ENCODE assay signal across 19 cellular contexts in the genomic region with DNA sequence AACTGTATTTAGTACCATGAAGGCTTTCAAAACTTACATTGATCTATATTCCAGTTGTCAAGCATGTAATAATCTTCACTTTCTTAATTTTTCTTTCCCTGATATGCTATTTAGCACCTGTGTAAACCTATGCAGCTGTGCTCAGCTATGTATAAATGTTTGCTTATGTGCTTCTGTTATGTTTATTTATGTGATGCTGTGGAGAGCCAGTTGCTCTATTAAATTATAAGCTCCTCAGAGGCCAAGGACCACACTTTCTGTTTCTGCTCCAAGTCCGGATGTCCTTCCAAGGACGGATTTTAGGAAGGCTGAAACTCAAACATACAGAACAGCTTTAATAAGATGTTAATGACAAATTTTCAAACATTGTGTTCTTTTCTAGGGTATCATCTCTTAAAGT. TPM values are rescaled to one million over a fixed set of nuclear protein-coding genes. Genes with fewer than 3 reads are reported as not detected.
A peak's percentile ranks its signal among the peaks of the same experiment; 100 is the strongest.
DNase-seq lines count a peak whose midpoint lies in the region; ATAC-seq and TF ChIP-seq lines count a peak whose summit lies in the region.
"Had no signal": no experiment of that assay in that cellular context is flagged by ENCODE, and none has a peak within 500 bp of the region (broad histone marks: within the 10 kb centered on the region; RNA-seq: fewer than 3 reads in every experiment).

No MANE protein-coding gene starts in this region.

- ATAC-seq in IMR-90 (ENCODE audit: low read depth) (no peak), HG03108 (IDR thresholded peaks at IDR 0.05; ENCODE audit: unreplicated experiment) (no peak)
- no peak for ATAC-seq in activated T-cell treated with anti-CD3 and anti-CD28 coated beads, Interleukin-2, amount 50 U/mL, for 72 hours (replicated peaks in 1 of 2)
- ATAC-seq: Right ventricle myocardium inferior had no signal

- BruUV-seq in IMR-90 (replicated peaks; lab: Mats Ljungman, UMichigan): no TSS peak
- no TSS peak for BruUV-seq in mammary epithelial cell (replicated peaks; lab: Mats Ljungman, UMichigan)

- DNase-seq in IMR-90: peak; percentile 24
- peak; percentile 49 for DNase-seq in NCI-H774 (lab: John Stamatoyannopoulos, UW)
- no peak for DNase-seq in esophagus muscularis mucosa (ENCODE audit: extremely low spot score)
- no peak for DNase-seq in stomach
- no peak for DNase-seq in activated T-cell treated with anti-CD3 and anti-CD28 coated beads, Interleukin-2, amount 50 U/mL, for 72 hours
- no peak for DNase-seq in mammary epithelial cell
- DNase-seq: C1 segment of cervical spinal cord; CD8-positive, alpha-beta memory T cell; DMS79; NCI-H187 treated with DMSO at 0.1 percent for 48 hours; NCI-H2171; NCI-H526; NK-92 treated with Interleukin-12 subunit alpha and Interleukin-12 subunit beta, amount 100 ng/mL, for 24 hours; SK-N-SH had no signal

- intact Hi-C loops in IMR-90 (cut with micrococcal nuclease): no loop called here
- intact Hi-C loops in esophagus muscularis mucosa (cut with DNase I): no loop called here
- intact Hi-C loops in stomach (cut with DNase I; ENCODE audit: low total_unique reads): no loop called here
- intact Hi-C loops in mammary epithelial cell (cut with micrococcal nuclease): no loop called here

- in situ Hi-C loops in IMR-90 (cut with MboI; ENCODE audit: low sequenced_read_pairs) (no loop called here), mammary epithelial cell (cut with MboI; ENCODE audit: low sequenced_read_pairs in 2 of 2) (no loop called here)

- H4K20me1 ChIP-seq in IMR-90 (ENCODE audit: insufficient read depth, low read length) (no peaks in the 10 kb centered on the region), mammary epithelial cell (ENCODE audit: insufficient read depth, low read length) (no peaks in the 10 kb centered on the region)

- no peaks in the 10 kb centered on the region for H3K9me3 Mint-ChIP-seq in activated T-cell treated with anti-CD3 and anti-CD28 coated beads, Interleukin-2, amount 50 U/mL, for 72 hours
- H3K9me3 Mint-ChIP-seq: CD8-positive, alpha-beta memory T cell had no signal

- H3K9ac ChIP-seq in IMR-90 (ENCODE audit: low read depth, low read length) (no peak overlapping the region), mammary epithelial cell (ENCODE audit: insufficient read depth, low read length) (no peak overlapping the region)
- H3K9ac ChIP-seq: KMS-11, SK-N-SH had no signal

- H3K4me3 Mint-ChIP-seq in activated T-cell treated with anti-CD3 and anti-CD28 coated beads, Interleukin-2, amount 50 U/mL, for 72 hours: no peak overlapping the region
- H3K4me3 Mint-ChIP-seq: CD8-positive, alpha-beta memory T cell had no signal

- H2AFZ ChIP-seq in IMR-90 (replicated peaks; ENCODE audit: low read length, poor library complexity) (no peak overlapping the region), mammary epithelial cell (ENCODE audit: low read depth, low read length) (no peak overlapping the region)

- no peak overlapping the region for H3K27ac Mint-ChIP-seq in activated T-cell treated with anti-CD3 and anti-CD28 coated beads, Interleukin-2, amount 50 U/mL, for 72 hours
- H3K27ac Mint-ChIP-seq: CD8-positive, alpha-beta memory T cell had no signal

- H3K4me2 ChIP-seq in IMR-90 (ENCODE audit: low read depth, low read length) (peak overlapping the region; percentile 16; the same call in 1 of the 2 replicates), mammary epithelial cell (ENCODE audit: insufficient read depth, low read depth, low read length) (no peak overlapping the region)
- H3K4me2 ChIP-seq: KMS-11, SK-N-SH had no signal

- H4K8ac ChIP-seq in IMR-90 (ENCODE audit: low read depth in 2 of 2, low read length in 2 of 2): no peak overlapping the region; a peak in 1 of 4 replicates

- H2AK9ac ChIP-seq in IMR-90 (replicated peaks; ENCODE audit: low read depth, low read length, poor library complexity): no peak overlapping the region

- H3K79me1 ChIP-seq in IMR-90 (ENCODE audit: low read depth in 1 of 2, low read length in 2 of 2): no peaks in the 10 kb centered on the region

- POLR2A ChIA-PET in IMR-90 (lab: Charles Lee; ENCODE audit: unreplicated experiment): interaction anchor here (0.6 kb wide), 1 partner anchor 90 kb away, joined by 3 read pairs; no protein-coding TSS in a partner anchor

- no peak overlapping the region for H3K56ac ChIP-seq in IMR-90 (ENCODE audit: extremely low read depth, insufficient read depth, low read length)

- CTCF ChIA-PET in IMR-90 (lab: Yijun Ruan, JAX): no interaction called here
- CTCF ChIA-PET in mammary epithelial cell (lab: Charles Lee; ENCODE audit: low non-redundant PET): no interaction called here

- H2BK120ac ChIP-seq in IMR-90 (ENCODE audit: low read depth, low read length): no peak overlapping the region

- H3K4me1 ChIP-seq in IMR-90 (ENCODE audit: control insufficient read depth, insufficient read depth, low read length) (peaks cover 13% of the 10 kb centered on the region), esophagus muscularis mucosa (peaks cover 0 to 42% (median 34%) of the 10 kb centered on the region in 4 donors), stomach (peaks cover 0 to 33% (median 13%) of the 10 kb centered on the region in 4 donors), mammary epithelial cell (ENCODE audit: insufficient read depth, low read length) (no peaks in the 10 kb centered on the region)

- no peak overlapping the region for H3K14ac ChIP-seq in IMR-90 (replicated peaks; ENCODE audit: low read depth, low read length)

- no peak overlapping the region for H3K23ac ChIP-seq in IMR-90 (ENCODE audit: low read depth, low read length)

- H2BK15ac ChIP-seq in IMR-90 (ENCODE audit: low read depth, low read length): no peak overlapping the region

- no peak overlapping the region for H4K91ac ChIP-seq in IMR-90 (ENCODE audit: insufficient read depth, low read depth, low read length)

- TF ChIP-seq POLR2A in IMR-90 (IDR thresholded peaks at IDR 0.05; ENCODE audit: low read depth, low read length): no peak
- no peak for TF ChIP-seq POLR2A in esophagus muscularis mucosa (IDR thresholded peaks at IDR 0.05; ENCODE audit: low read depth)
- no peak for TF ChIP-seq POLR2A in stomach (IDR thresholded peaks at IDR 0.05)

- H3K36me3 Mint-ChIP-seq in activated T-cell treated with anti-CD3 and anti-CD28 coated beads, Interleukin-2, amount 50 U/mL, for 72 hours (ENCODE audit: insufficient read depth in 2 of 2): no peaks in the 10 kb centered on the region

- no peaks in the 10 kb centered on the region for H3K9me3 ChIP-seq in IMR-90 (ENCODE audit: control insufficient read depth, insufficient read depth, low read length)
- no peaks in the 10 kb centered on the region for H3K9me3 ChIP-seq in esophagus muscularis mucosa
- no peaks in the 10 kb centered on the region for H3K9me3 ChIP-seq in stomach
- H3K9me3 ChIP-seq in mammary epithelial cell (replicated peaks; ENCODE audit: insufficient read depth, low read length): no peaks in the 10 kb centered on the region
- H3K9me3 ChIP-seq: SK-N-SH had no signal

- H3K79me2 ChIP-seq in mammary epithelial cell (ENCODE audit: insufficient read depth, low read length): no peaks in the 10 kb centered on the region

- H3K27me3 ChIP-seq in IMR-90 (ENCODE audit: control insufficient read depth, insufficient read depth, low read length) (no peaks in the 10 kb centered on the region), esophagus muscularis mucosa (no peaks in the 10 kb centered on the region), stomach (no peaks in the 10 kb centered on the region), mammary epithelial cell (ENCODE audit: insufficient read depth, low read length) (no peaks in the 10 kb centered on the region)

- H3K4me3 ChIP-seq in IMR-90 (ENCODE audit: insufficient read depth, low read depth, low read length): no peak overlapping the region
- H3K4me3 ChIP-seq in esophagus muscularis mucosa: no peak overlapping the region
- H3K4me3 ChIP-seq in stomach: no peak overlapping the region
- no peak overlapping the region for H3K4me3 ChIP-seq in mammary epithelial cell (replicated peaks in 1 of 3; ENCODE audit: insufficient read depth in 1 of 3, low read depth in 2 of 3, low read length in 3 of 3)

- no peak overlapping the region for H3K4ac ChIP-seq in IMR-90 (ENCODE audit: low read depth, low read length)

- no CpG with 5 or more reads among the region's 2 CpGs for WGBS in IMR-90 (ENCODE audit: extremely low coverage in 2 of 2, insufficient read length in 1 of 2), 2 experiments
- WGBS in esophagus muscularis mucosa: 32% methylated on average over 2 of the region's 2 CpGs
- 23 to 67% (median 30%) methylated on average over 2 of the region's 2 CpGs for WGBS in stomach, 5 donors
- WGBS in mammary epithelial cell (ENCODE audit: low coverage, missing lambda C conversion rate): 100% methylated on average over 2 of the region's 2 CpGs

- no peak overlapping the region for H2AK5ac ChIP-seq in IMR-90 (ENCODE audit: low read depth, low read length)

- no peak for TF ChIP-seq CTCF in IMR-90 (conservative IDR thresholded peaks at IDR 0.05; ENCODE audit: low read depth, low read length)
- no peak for TF ChIP-seq CTCF in esophagus muscularis mucosa (IDR thresholded peaks at IDR 0.05)
- TF ChIP-seq CTCF in stomach (IDR thresholded peaks at IDR 0.05): no peak
- no peak for TF ChIP-seq CTCF in mammary epithelial cell (conservative IDR thresholded peaks at IDR 0.05 in 1 of 2, IDR thresholded peaks at IDR 0.05 in 1 of 2; ENCODE audit: extremely low read depth in 1 of 2, insufficient read depth in 1 of 2, low read depth in 1 of 2, low read length in 2 of 2)

- TF ChIP-seq EP300 in esophagus muscularis mucosa (IDR thresholded peaks at IDR 0.05) (no peak), stomach (IDR thresholded peaks at IDR 0.05) (no peak)

- peak overlapping the region; percentile 77 for H3K18ac ChIP-seq in IMR-90 (ENCODE audit: low read depth, low read length)

- peaks cover 37% of the 10 kb centered on the region for H3K4me1 Mint-ChIP-seq in activated T-cell treated with anti-CD3 and anti-CD28 coated beads, Interleukin-2, amount 50 U/mL, for 72 hours (ENCODE audit: low read depth)

- peak overlapping the region; percentile 15; the same call in 1 of the 2 replicates for H4K5ac ChIP-seq in IMR-90 (ENCODE audit: low read depth, low read length)

- H3K36me3 ChIP-seq in IMR-90 (ENCODE audit: control insufficient read depth, insufficient read depth, low read length): no peaks in the 10 kb centered on the region
- no peaks in the 10 kb centered on the region for H3K36me3 ChIP-seq in esophagus muscularis mucosa
- no peaks in the 10 kb centered on the region for H3K36me3 ChIP-seq in stomach
- no peaks in the 10 kb centered on the region for H3K36me3 ChIP-seq in mammary epithelial cell (ENCODE audit: insufficient read depth, low read length)

- peaks cover 7% of the 10 kb centered on the region; the same call in 1 of the 2 replicates for H3K9me1 ChIP-seq in IMR-90 (ENCODE audit: insufficient read depth, low read length)

- peak overlapping the region; percentile 35; the same call in 1 of the 2 replicates for H3K27ac ChIP-seq in IMR-90 (ENCODE audit: insufficient read depth, low read length)
- H3K27ac ChIP-seq in esophagus muscularis mucosa (replicated peaks in 1 of 4): peak overlapping the region in 3 of 4 donors; percentile 64 to 74 (median 71)
- H3K27ac ChIP-seq in stomach: peak overlapping the region in 4 of 5 donors; percentile 4 to 70 (median 37)
- no peak overlapping the region for H3K27ac ChIP-seq in mammary epithelial cell (ENCODE audit: insufficient read depth, low read depth, low read length)
- H3K27ac ChIP-seq: KMS-11 had no signal

- dilution Hi-C loops in IMR-90 (cut with HindIII; ENCODE audit: low sequenced_read_pairs, unreplicated experiment) (no loop called here), mammary epithelial cell (cut with HindIII; ENCODE audit: low sequenced_read_pairs) (no loop called here)

- peak overlapping the region; percentile 37 for H2BK5ac ChIP-seq in IMR-90 (ENCODE audit: low read depth, low read length, poor library complexity, severe bottlenecking)

- peaks cover 67% of the 10 kb centered on the region for H3K27me3 Mint-ChIP-seq in activated T-cell treated with anti-CD3 and anti-CD28 coated beads, Interleukin-2, amount 50 U/mL, for 72 hours (ENCODE audit: low read depth)

- TF ChIP-seq RAD21 in IMR-90 (IDR thresholded peaks at IDR 0.05; ENCODE audit: low read length): no peak

- H2BK20ac ChIP-seq in IMR-90 (ENCODE audit: low read depth, low read length): no peak overlapping the region

RNA-seq across cellular contexts. Expression of a gene that starts 33.5 kb away (rescaled TPM):
- total RNA-seq in IMR-90 (2012; rRNA removed) (29.7 and 35.8 TPM in 2 replicates), esophagus muscularis mucosa (100 to 1,000 TPM; 261 to 336 (median 303) TPM), stomach (100 to 1,000 TPM in 2 of 5 donors, 10 to 100 TPM in 3; 39.1 to 324 (median 56.1) TPM), mammary epithelial cell (1 to 10 TPM in 1 of 2 donors, under 1 TPM in 1; 0.35 to 1.2 TPM)
- polyA plus RNA-seq in IMR-90 (2012; rRNA removed) (28.9 and 33.9 TPM in 2 replicates), stomach (10 to 100 TPM in 2 of 3 donors, 1 to 10 TPM in 1; 9.7 to 18.5 (median 14.0) TPM), mammary epithelial cell (0.18 TPM)
- 51.0 and 61.1 TPM in 2 replicates for polyA plus RNA-seq in IMR-90 (2012; cell fraction: cytosol; rRNA removed)
- 36.2 and 63.2 TPM in 2 replicates for polyA plus RNA-seq in IMR-90 (2012; cell fraction: nucleus; rRNA removed; ENCODE audit: low replicate concordance)
- total RNA-seq in activated T-cell treated with anti-CD3 and anti-CD28 coated beads, Interleukin-2, amount 50 U/mL, for 72 hours: under 1 TPM in 1 of 2 donors, not detected in 1; 0.14 TPM
- not detected for polyA minus RNA-seq in mammary epithelial cell
- total RNA-seq: CD8-positive, alpha-beta memory T cell; HT-29 had no signal
- polyA plus RNA-seq: CD8-positive, alpha-beta memory T cell had no signal

RNA-seq across cellular contexts. Expression of a gene that starts 59.3 kb away (rescaled TPM):
- not detected in 2 replicates for total RNA-seq in IMR-90 (2012; rRNA removed)
- polyA plus RNA-seq in IMR-90 (2012; rRNA removed): not detected in 2 replicates
- not detected in 2 replicates for polyA plus RNA-seq in IMR-90 (2012; cell fraction: cytosol; rRNA removed)
- not detected in 2 replicates for polyA plus RNA-seq in IMR-90 (2012; cell fraction: nucleus; rRNA removed; ENCODE audit: low replicate concordance)
- total RNA-seq in esophagus muscularis mucosa: not detected
- total RNA-seq in stomach: not detected
- not detected for polyA plus RNA-seq in stomach
- not detected for total RNA-seq in activated T-cell treated with anti-CD3 and anti-CD28 coated beads, Interleukin-2, amount 50 U/mL, for 72 hours
- not detected for total RNA-seq in mammary epithelial cell
- polyA plus RNA-seq in mammary epithelial cell: not detected
- not detected for polyA minus RNA-seq in mammary epithelial cell
- total RNA-seq: CD8-positive, alpha-beta memory T cell; H4; HT-29; Right ventricle myocardium inferior had no signal
- polyA plus RNA-seq: CD8-positive, alpha-beta memory T cell; SK-N-SH had no signal

Comparison
In these comparisons a context has a peak if more than half of its experiments do, and no peak if none do; other contexts are left out.
1. DNase-seq: peak in IMR-90 (single experiment) and NCI-H774 (single experiment); none in esophagus muscularis mucosa (single experiment), stomach (single experiment), activated T-cell treated with anti-CD3 and anti-CD28 coated beads, Interleukin-2, amount 50 U/mL, for 72 hours (0 of 2) and mammary epithelial cell (single experiment).
2. RNA of a gene that starts 33.5 kb away (total RNA-seq): 261 to 336 TPM in esophagus muscularis mucosa, 39.1 to 324 TPM in stomach and 29.7 to 35.8 TPM in IMR-90; 0.35 to 1.2 TPM in mammary epithelial cell and 0.14 TPM in activated T-cell treated with anti-CD3 and anti-CD28 coated beads, Interleukin-2, amount 50 U/mL, for 72 hours; every median in the first group is over 10 times any median in the second.